In the genomic region with DNA sequence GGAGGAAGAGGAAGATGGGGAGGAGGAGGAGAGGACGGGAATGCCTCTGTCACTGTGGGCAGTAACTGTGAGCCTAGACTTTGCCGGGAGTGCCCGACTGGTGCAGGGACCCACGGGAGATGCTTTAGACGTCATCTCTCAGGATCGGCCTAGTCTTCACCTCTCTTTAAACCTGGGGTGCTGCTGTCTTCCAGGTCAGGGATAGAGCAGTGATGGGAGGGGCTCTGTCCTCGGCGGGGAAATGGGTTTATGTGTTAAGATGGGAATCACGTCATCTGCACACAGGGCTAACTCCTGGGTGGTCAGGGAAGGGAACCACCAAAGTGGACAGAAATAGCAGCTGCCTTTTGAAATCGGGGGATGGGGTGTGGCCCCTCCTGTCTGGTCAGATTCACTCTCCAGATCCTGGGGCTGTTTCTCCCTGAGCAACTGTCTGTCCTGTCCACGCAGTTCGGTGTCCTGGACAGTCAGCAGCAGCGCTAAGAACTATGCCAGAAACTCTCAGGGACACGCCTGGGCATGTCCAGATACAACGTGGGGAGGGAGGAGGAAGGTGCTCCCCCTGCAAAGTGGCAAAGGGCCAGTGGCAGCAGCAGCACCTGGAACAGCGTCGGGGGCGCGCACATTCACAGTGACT, we compare ENCODE assay signal across 1 cellular context.
TF ChIP-seq lines count a peak whose summit lies in the region.

No MANE protein-coding gene starts in this region.

TF ChIP-seq in SK-N-SH treated with all-trans-retinoic acid at 6 μM for 48 hours, 23 proteins besides CTCF, POLR2A, EP300 and RAD21 (continued from another document):
- TF ChIP-seq, protein P1, sequence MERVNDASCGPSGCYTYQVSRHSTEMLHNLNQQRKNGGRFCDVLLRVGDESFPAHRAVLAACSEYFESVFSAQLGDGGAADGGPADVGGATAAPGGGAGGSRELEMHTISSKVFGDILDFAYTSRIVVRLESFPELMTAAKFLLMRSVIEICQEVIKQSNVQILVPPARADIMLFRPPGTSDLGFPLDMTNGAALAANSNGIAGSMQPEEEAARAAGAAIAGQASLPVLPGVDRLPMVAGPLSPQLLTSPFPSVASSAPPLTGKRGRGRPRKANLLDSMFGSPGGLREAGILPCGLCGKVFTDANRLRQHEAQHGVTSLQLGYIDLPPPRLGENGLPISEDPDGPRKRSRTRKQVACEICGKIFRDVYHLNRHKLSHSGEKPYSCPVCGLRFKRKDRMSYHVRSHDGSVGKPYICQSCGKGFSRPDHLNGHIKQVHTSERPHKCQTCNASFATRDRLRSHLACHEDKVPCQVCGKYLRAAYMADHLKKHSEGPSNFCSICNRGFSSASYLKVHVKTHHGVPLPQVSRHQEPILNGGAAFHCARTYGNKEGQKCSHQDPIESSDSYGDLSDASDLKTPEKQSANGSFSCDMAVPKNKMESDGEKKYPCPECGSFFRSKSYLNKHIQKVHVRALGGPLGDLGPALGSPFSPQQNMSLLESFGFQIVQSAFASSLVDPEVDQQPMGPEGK (CRISPR knock-in tag; IDR thresholded peaks at IDR 0.05; ENCODE audit: borderline replicate concordance): peak; percentile 73; the same call in 1 of the 2 replicates
- TF ChIP-seq SNAI2 (CRISPR knock-in tag; IDR thresholded peaks at IDR 0.05): peak; percentile 81; the same call in 1 of the 2 replicates
- TF ChIP-seq RARB (CRISPR knock-in tag; IDR thresholded peaks at IDR 0.05): no peak
